ENCODE assay signal across 18 cellular contexts in the genomic region with DNA sequence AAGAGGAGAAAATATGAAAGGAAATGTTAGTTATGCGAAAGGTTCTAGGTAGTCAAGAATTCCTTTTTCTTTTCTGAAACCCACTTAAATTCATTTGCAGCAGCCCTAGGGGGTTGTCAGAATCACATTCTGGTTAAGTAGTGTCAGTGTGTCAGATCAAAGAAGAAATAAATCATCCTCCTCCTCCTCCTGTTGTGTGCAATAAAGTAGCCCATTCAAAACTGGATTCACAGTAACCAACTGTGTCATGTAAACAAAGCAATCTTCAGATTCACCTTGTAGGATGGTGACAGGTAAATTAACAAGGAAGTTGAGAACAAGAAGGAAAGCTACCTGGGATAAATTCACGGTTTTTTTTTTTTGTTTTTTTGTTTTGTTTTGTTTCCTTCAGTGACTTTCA.
DNase-seq lines count a peak whose midpoint lies in the region; ATAC-seq, FAIRE-seq and TF ChIP-seq lines count a peak whose summit lies in the region.
"Had no signal": no experiment of that assay in that cellular context is flagged by ENCODE, and none has a peak within 500 bp of the region (broad histone marks: within the 10 kb centered on the region; RNA-seq: fewer than 3 reads in every experiment).

No MANE protein-coding gene starts in this region.

- H2BK15ac ChIP-seq in IMR-90 (ENCODE audit: low read depth, low read length) = no peak overlapping the region

- no peak overlapping the region for H3K4me3 Mint-ChIP-seq in type B pancreatic cell
- H3K4me3 Mint-ChIP-seq: CD4-positive, alpha-beta memory T cell; GM23338; H9; HFFc6 had no signal

- H2AK5ac ChIP-seq in IMR-90 (ENCODE audit: low read depth, low read length) = no peak overlapping the region

- H3K56ac ChIP-seq in IMR-90 (ENCODE audit: extremely low read depth, insufficient read depth, low read length) = no peak overlapping the region

- BruUV-seq in IMR-90 (replicated peaks; lab: Mats Ljungman, UMichigan) = no TSS peak

- peaks cover 6% of the 10 kb centered on the region for H3K9me1 ChIP-seq in IMR-90 (ENCODE audit: insufficient read depth, low read length)

- H2BK5ac ChIP-seq in IMR-90 (ENCODE audit: low read depth, low read length, poor library complexity, severe bottlenecking) = no peak overlapping the region

- TF ChIP-seq CTCF in IMR-90 (conservative IDR thresholded peaks at IDR 0.05; ENCODE audit: low read depth, low read length) (no peak), type B pancreatic cell (conservative IDR thresholded peaks at IDR 0.05) (no peak)

- H3K27me3 ChIP-seq in IMR-90 (ENCODE audit: control insufficient read depth, insufficient read depth, low read length) (no peaks in the 10 kb centered on the region), small intestine (ENCODE audit: control insufficient read depth in 2 of 2, insufficient read depth in 2 of 2, low read length in 2 of 2) (no peaks in the 10 kb centered on the region)

- POLR2A ChIA-PET in HEK293T (lab: Yijun Ruan, JAX) = no interaction called here
- POLR2A ChIA-PET in IMR-90 (lab: Charles Lee; ENCODE audit: unreplicated experiment) = no interaction called here

- H3K36me3 Mint-ChIP-seq in type B pancreatic cell = peaks cover 3% of the 10 kb centered on the region

- intact Hi-C loops in IMR-90 (cut with micrococcal nuclease) = loop anchor here (10.0 kb wide), 1 partner anchor 179 kb away; no protein-coding TSS in a partner anchor

- peaks cover 3% of the 10 kb centered on the region for H3K4me1 Mint-ChIP-seq in type B pancreatic cell (ENCODE audit: unreplicated experiment)
- H3K4me1 Mint-ChIP-seq: CD4-positive, alpha-beta memory T cell had no signal

- no peak overlapping the region for H2BK120ac ChIP-seq in IMR-90 (ENCODE audit: low read depth, low read length)

- no peak for TF ChIP-seq RAD21 in IMR-90 (IDR thresholded peaks at IDR 0.05; ENCODE audit: low read length)

- no peak overlapping the region for H3K14ac ChIP-seq in IMR-90 (replicated peaks; ENCODE audit: low read depth, low read length)

- no peak for TF ChIP-seq POLR2A in IMR-90 (IDR thresholded peaks at IDR 0.05; ENCODE audit: low read depth, low read length)

- H3K27ac Mint-ChIP-seq in type B pancreatic cell = peak overlapping the region; percentile 2
- H3K27ac Mint-ChIP-seq: CD4-positive, alpha-beta memory T cell; GM23338; H9; HFFc6 had no signal

- H2AK9ac ChIP-seq in IMR-90 (replicated peaks; ENCODE audit: low read depth, low read length, poor library complexity) = no peak overlapping the region

- in situ Hi-C loops in IMR-90 (cut with MboI; ENCODE audit: low sequenced_read_pairs) = no loop called here

- peak overlapping the region; percentile 66; the same call in 1 of the 2 replicates for H3K18ac ChIP-seq in IMR-90 (ENCODE audit: low read depth, low read length)

- FAIRE-seq in small intestine (lab: Jason Lieb, UNC) = no peak
- FAIRE-seq: GM12891, GM18507 had no signal

- no peak overlapping the region for H3K23ac ChIP-seq in IMR-90 (ENCODE audit: low read depth, low read length)

- H3K9ac ChIP-seq in IMR-90 (ENCODE audit: low read depth, low read length) = no peak overlapping the region

- H3K36me3 ChIP-seq in IMR-90 (ENCODE audit: control insufficient read depth, insufficient read depth, low read length) = no peaks in the 10 kb centered on the region; the same call in 1 of the 2 replicates
- no peaks in the 10 kb centered on the region for H3K36me3 ChIP-seq in small intestine (ENCODE audit: control insufficient read depth in 2 of 2, insufficient read depth in 2 of 2, low read length in 2 of 2)

- peak overlapping the region; percentile 9; the same call in 1 of the 2 replicates for H4K5ac ChIP-seq in IMR-90 (ENCODE audit: low read depth, low read length)

- WGBS in IMR-90 (ENCODE audit: extremely low coverage in 2 of 2, insufficient read length in 1 of 2), 2 experiments = no CpG with 5 or more reads among the region's 2 CpGs
- whole genome bisulfite sequencing in small intestine, 3 donors = 82 to 89% (median 86%) methylated on average over 2 of the region's 2 CpGs

- no peak overlapping the region for H3K4me2 ChIP-seq in IMR-90 (ENCODE audit: low read depth, low read length)
- H3K4me2 ChIP-seq: GM23338 had no signal

- no peak for ATAC-seq in IMR-90 (ENCODE audit: low read depth)
- ATAC-seq: GM23338, HCT116 had no signal

- no peak overlapping the region for H3K27ac ChIP-seq in IMR-90 (ENCODE audit: insufficient read depth, low read length)
- H3K27ac ChIP-seq in small intestine (ENCODE audit: low read depth in 1 of 2, low read length in 1 of 2) = no peak overlapping the region

- H3K4me1 ChIP-seq in IMR-90 (ENCODE audit: control insufficient read depth, insufficient read depth, low read length) (peaks cover 7% of the 10 kb centered on the region), small intestine (ENCODE audit: control insufficient read depth in 2 of 2, insufficient read depth in 1 of 2, low read depth in 1 of 2, low read length in 1 of 2) (no peaks in the 10 kb centered on the region)

- H3K79me1 ChIP-seq in IMR-90 (ENCODE audit: low read depth in 1 of 2, low read length in 2 of 2) = no peaks in the 10 kb centered on the region

- no peak overlapping the region for H2AFZ ChIP-seq in IMR-90 (replicated peaks; ENCODE audit: low read length, poor library complexity)
- H2AFZ ChIP-seq: GM23338 had no signal

- H4K8ac ChIP-seq in IMR-90 (ENCODE audit: low read depth in 2 of 2, low read length in 2 of 2) = no peak overlapping the region; a peak in 1 of 4 replicates

- H3K4ac ChIP-seq in IMR-90 (ENCODE audit: low read depth, low read length) = no peak overlapping the region; the same call in 1 of the 2 replicates

- no peak overlapping the region for H2BK20ac ChIP-seq in IMR-90 (ENCODE audit: low read depth, low read length)

- CTCF ChIA-PET in HEK293T (lab: Yijun Ruan, JAX) = no interaction called here
- CTCF ChIA-PET in IMR-90 (lab: Yijun Ruan, JAX) = interaction anchor here (0.6 kb wide), 1 partner anchor 9 kb away, joined by 3 read pairs; no protein-coding TSS in a partner anchor

- no peak overlapping the region for H4K91ac ChIP-seq in IMR-90 (ENCODE audit: insufficient read depth, low read depth, low read length)

- H3K4me3 ChIP-seq in IMR-90 (ENCODE audit: insufficient read depth, low read depth, low read length) (no peak overlapping the region), small intestine (ENCODE audit: low read depth in 1 of 2, low read length in 2 of 2) (no peak overlapping the region)
- H3K4me3 ChIP-seq: GM23338 had no signal

- no peaks in the 10 kb centered on the region for H3K27me3 Mint-ChIP-seq in type B pancreatic cell

- dilution Hi-C loops in IMR-90 (cut with HindIII; ENCODE audit: low sequenced_read_pairs, unreplicated experiment) = no loop called here

- no peak for DNase-seq in HEK293T (ENCODE audit: extremely low spot score)
- no peak for DNase-seq in IMR-90
- DNase-seq in left kidney (ENCODE audit: low read depth, low spot score) = peak; percentile 47
- DNase-seq in type B pancreatic cell (ENCODE audit: extremely low spot score, unreplicated experiment) = no peak
- no peak for DNase-seq in small intestine
- DNase-seq in iPS-NIHi11 (ENCODE audit: low spot score) = no peak
- DNase-seq: Calu3; CD4-positive, alpha-beta memory T cell; COR-L47; DMS53; DMS79 treated with DMSO at 0.1 percent for 48 hours; GF-D8; H9; HFFc6 had no signal

- no peaks in the 10 kb centered on the region for H4K20me1 ChIP-seq in IMR-90 (ENCODE audit: insufficient read depth, low read length)

- H3K9me3 ChIP-seq in IMR-90 (ENCODE audit: control insufficient read depth, insufficient read depth, low read length) = no peaks in the 10 kb centered on the region
- no peaks in the 10 kb centered on the region for H3K9me3 ChIP-seq in small intestine (ENCODE audit: control insufficient read depth, low read depth)

- no peaks in the 10 kb centered on the region for H3K9me3 Mint-ChIP-seq in type B pancreatic cell
- H3K9me3 Mint-ChIP-seq: GM23338, H9, HFFc6 had no signal

TF ChIP-seq in HEK293T, 16 proteins besides CTCF, POLR2A, EP300 and RAD21:
- TF ChIP-seq FOXK2 (IDR thresholded peaks at IDR 0.05) = no peak
- TF ChIP-seq, protein P1, sequence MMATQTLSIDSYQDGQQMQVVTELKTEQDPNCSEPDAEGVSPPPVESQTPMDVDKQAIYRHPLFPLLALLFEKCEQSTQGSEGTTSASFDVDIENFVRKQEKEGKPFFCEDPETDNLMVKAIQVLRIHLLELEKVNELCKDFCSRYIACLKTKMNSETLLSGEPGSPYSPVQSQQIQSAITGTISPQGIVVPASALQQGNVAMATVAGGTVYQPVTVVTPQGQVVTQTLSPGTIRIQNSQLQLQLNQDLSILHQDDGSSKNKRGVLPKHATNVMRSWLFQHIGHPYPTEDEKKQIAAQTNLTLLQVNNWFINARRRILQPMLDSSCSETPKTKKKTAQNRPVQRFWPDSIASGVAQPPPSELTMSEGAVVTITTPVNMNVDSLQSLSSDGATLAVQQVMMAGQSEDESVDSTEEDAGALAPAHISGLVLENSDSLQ (IDR thresholded peaks at IDR 0.05) = peak; percentile 69

TF ChIP-seq in IMR-90, 13 proteins besides CTCF, POLR2A, EP300 and RAD21:
- TF ChIP-seq, protein P2, sequence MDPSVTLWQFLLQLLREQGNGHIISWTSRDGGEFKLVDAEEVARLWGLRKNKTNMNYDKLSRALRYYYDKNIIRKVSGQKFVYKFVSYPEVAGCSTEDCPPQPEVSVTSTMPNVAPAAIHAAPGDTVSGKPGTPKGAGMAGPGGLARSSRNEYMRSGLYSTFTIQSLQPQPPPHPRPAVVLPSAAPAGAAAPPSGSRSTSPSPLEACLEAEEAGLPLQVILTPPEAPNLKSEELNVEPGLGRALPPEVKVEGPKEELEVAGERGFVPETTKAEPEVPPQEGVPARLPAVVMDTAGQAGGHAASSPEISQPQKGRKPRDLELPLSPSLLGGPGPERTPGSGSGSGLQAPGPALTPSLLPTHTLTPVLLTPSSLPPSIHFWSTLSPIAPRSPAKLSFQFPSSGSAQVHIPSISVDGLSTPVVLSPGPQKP (IDR thresholded peaks at IDR 0.05; ENCODE audit: borderline replicate concordance, low read depth, low read length) = no peak
